10 cellular contexts compared by ENCODE assay signal in genomic region chr13:40539954-40540706, GRCh38.
DNase-seq lines count a peak whose midpoint lies in the region; ATAC-seq and TF ChIP-seq lines count a peak whose summit lies in the region.
"Had no signal": no experiment of that assay in that cellular context is flagged by ENCODE, and none has a peak within 500 bp of the region (broad histone marks: within the 10 kb centered on the region; RNA-seq: fewer than 3 reads in every experiment).

No MANE protein-coding gene starts in this region.

- in situ Hi-C loops in gastrocnemius medialis (cut with MboI; ENCODE audit: low sequenced_read_pairs in 4 of 4): loop anchor here in 1 of 4 donors (25.0 kb wide), 1 partner anchor 122 kb away; the partner anchor contains the start of gene FOXO1
- in situ Hi-C loops in GM13976 (cut with MboI; ENCODE audit: low sequenced_read_pairs, unreplicated experiment): no loop called here

- H3K4me3 ChIP-seq in SJCRH30 (peak overlapping the region; percentile 7), gastrocnemius medialis (no peak overlapping the region)

- TF ChIP-seq CTCF in gastrocnemius medialis (IDR thresholded peaks at IDR 0.05 in 4 of 5, conservative IDR thresholded peaks at IDR 0.05 in 1 of 5): no peak
- no peak for TF ChIP-seq CTCF in GM13976 (IDR thresholded peaks at IDR 0.05; ENCODE audit: borderline replicate concordance, control extremely low read depth, extremely low read depth, insufficient read depth, missing control alignments)

- H3K4me1 ChIP-seq in SJCRH30 (peaks cover 15% of the 10 kb centered on the region), gastrocnemius medialis (peaks cover 15 to 27% of the 10 kb centered on the region in 2 donors)

- intact Hi-C loops in gastrocnemius medialis (cut with DNase I; ENCODE audit: low total_unique reads): loop anchor here (5.0 to 10.0 kb wide), 3 partner anchors 122 to 465 kb away; no protein-coding TSS in a partner anchor

- H3K27me3 ChIP-seq in SJCRH30 (no peaks in the 10 kb centered on the region), gastrocnemius medialis (no peaks in the 10 kb centered on the region)

- DNase-seq in GM04504 (ENCODE audit: low read depth) (peak; percentile 34), SJCRH30 (peak; percentile 92 to 96), glomerular endothelial cell (ENCODE audit: extremely low read depth, low read depth, low spot score) (peak; percentile 95), gastrocnemius medialis (no peak), GM13976 (ENCODE audit: low spot score) (no peak), CD1c-positive myeloid dendritic cell (ENCODE audit: extremely low spot score) (no peak)
- DNase-seq: NCI-H524, occipital lobe had no signal

- no peak for ATAC-seq in gastrocnemius medialis
- ATAC-seq in HG03135 (IDR thresholded peaks at IDR 0.05; ENCODE audit: unreplicated experiment): no peak
- ATAC-seq in HG02938 (IDR thresholded peaks at IDR 0.05; ENCODE audit: unreplicated experiment): no peak

- H3K36me3 ChIP-seq in SJCRH30 (no peaks in the 10 kb centered on the region), gastrocnemius medialis (no peaks in the 10 kb centered on the region)

- TF ChIP-seq POLR2A in gastrocnemius medialis (IDR thresholded peaks at IDR 0.05): no peak

- H3K27ac ChIP-seq in SJCRH30 (peak overlapping the region; percentile 50), gastrocnemius medialis (peak overlapping the region; percentile 30 to 60 (median 57))

- no peaks in the 10 kb centered on the region for H3K9me3 ChIP-seq in SJCRH30 (replicated peaks)
- no peaks in the 10 kb centered on the region for H3K9me3 ChIP-seq in gastrocnemius medialis

Comparison
In these comparisons a context has a peak if more than half of its experiments do, and no peak if none do; other contexts are left out.
1. DNase-seq: peak in GM04504 (single experiment), SJCRH30 (2 of 2) and glomerular endothelial cell (single experiment); none in gastrocnemius medialis (0 of 2), GM13976 (single experiment) and CD1c-positive myeloid dendritic cell (single experiment).